In genomic region chr1:101308935-101309333, GRCh38 we compare ENCODE assay signal across 8 cellular contexts.
DNase-seq lines count a peak whose midpoint lies in the region; ATAC-seq, FAIRE-seq and TF ChIP-seq lines count a peak whose summit lies in the region.

No MANE protein-coding gene starts in this region.

- H3K9me3 ChIP-seq in DND-41 (ENCODE audit: insufficient read depth, low read length, severe bottlenecking) (no peaks in the 10 kb centered on the region), mucosa of descending colon (no peaks in the 10 kb centered on the region), upper lobe of left lung (no peaks in the 10 kb centered on the region)

- H3K4me3 ChIP-seq in DND-41 (ENCODE audit: low read depth in 1 of 2, low read length in 2 of 2): peak overlapping the region in 1 of 2 experiments; percentile 25; a peak in 2 of 4 replicates
- no peak overlapping the region for H3K4me3 ChIP-seq in mucosa of descending colon
- H3K4me3 ChIP-seq in upper lobe of left lung: peak overlapping the region in 2 of 4 donors; percentile 35 to 45

- H4K20me1 ChIP-seq in DND-41 (ENCODE audit: insufficient read depth, low read length): no peaks in the 10 kb centered on the region

- H3K36me3 ChIP-seq in DND-41 (ENCODE audit: insufficient read depth, low read length): no peaks in the 10 kb centered on the region
- H3K36me3 ChIP-seq in mucosa of descending colon (ENCODE audit: low read depth): no peaks in the 10 kb centered on the region
- H3K36me3 ChIP-seq in upper lobe of left lung: no peaks in the 10 kb centered on the region

- H3K27ac Mint-ChIP-seq in activated CD8-positive, alpha-beta T cell treated with anti-CD3 and anti-CD28 coated beads for 36 hours: peak overlapping the region; percentile 86

- TF ChIP-seq POLR2A in upper lobe of left lung (IDR thresholded peaks at IDR 0.05): no peak

- 22% methylated on average over 8 of the region's 8 CpGs for WGBS in upper lobe of left lung, 2 donors

- no peak for ATAC-seq in DND-41 (ENCODE audit: insufficient read depth, low read depth)
- ATAC-seq in GM21526 (IDR thresholded peaks at IDR 0.05; ENCODE audit: low FRiP score, unreplicated experiment): peak; percentile 21
- ATAC-seq in activated CD8-positive, alpha-beta T cell treated with anti-CD3 and anti-CD28 coated beads for 36 hours: peak; percentile 1
- peak; percentile 20 for ATAC-seq in mucosa of descending colon
- no peak for ATAC-seq in upper lobe of left lung (ENCODE audit: low FRiP score in 2 of 2)

- peak overlapping the region; percentile 91 for H3K9ac ChIP-seq in DND-41 (ENCODE audit: low read depth, low read length)

- H3K4me2 ChIP-seq in DND-41 (ENCODE audit: insufficient read depth, low read length): peak overlapping the region; percentile 65

- no peaks in the 10 kb centered on the region for H3K27me3 Mint-ChIP-seq in activated CD8-positive, alpha-beta T cell treated with anti-CD3 and anti-CD28 coated beads for 36 hours

- no peak for TF ChIP-seq CTCF in DND-41 (IDR thresholded peaks at IDR 0.05; ENCODE audit: borderline replicate concordance, extremely low read depth, low read length, poor library complexity, severe bottlenecking)
- TF ChIP-seq CTCF in activated CD8-positive, alpha-beta T cell treated with anti-CD3 and anti-CD28 coated beads for 36 hours (IDR thresholded peaks at IDR 0.05): no peak
- no peak for TF ChIP-seq CTCF in mucosa of descending colon (IDR thresholded peaks at IDR 0.05)
- no peak for TF ChIP-seq CTCF in upper lobe of left lung (IDR thresholded peaks at IDR 0.05)

- H3K79me2 ChIP-seq in DND-41 (ENCODE audit: insufficient read depth, low read length): no peaks in the 10 kb centered on the region

- peak overlapping the region; percentile 71 for H3K4me3 Mint-ChIP-seq in activated CD8-positive, alpha-beta T cell treated with anti-CD3 and anti-CD28 coated beads for 36 hours

- no peaks in the 10 kb centered on the region for H3K36me3 Mint-ChIP-seq in activated CD8-positive, alpha-beta T cell treated with anti-CD3 and anti-CD28 coated beads for 36 hours (ENCODE audit: low read depth)

- intact Hi-C loops in activated CD8-positive, alpha-beta T cell treated with anti-CD3 and anti-CD28 coated beads for 36 hours (cut with micrococcal nuclease): loop anchor here (1.0 to 5.0 kb wide), 3 partner anchors 48 to 387 kb away; no protein-coding TSS in a partner anchor
- intact Hi-C loops in mucosa of descending colon (cut with DNase I, micrococcal nuclease): loop anchor here in 1 of 2 donors (10.0 kb wide), 1 partner anchor 46 kb away; no protein-coding TSS in a partner anchor

- TF ChIP-seq EP300 in upper lobe of left lung (IDR thresholded peaks at IDR 0.05): no peak

- peaks cover 62% of the 10 kb centered on the region for H3K4me1 Mint-ChIP-seq in activated CD8-positive, alpha-beta T cell treated with anti-CD3 and anti-CD28 coated beads for 36 hours (ENCODE audit: low read depth)

- CTCF ChIA-PET in activated CD8-positive, alpha-beta T cell treated with anti-CD3 and anti-CD28 coated beads for 36 hours (lab: Charles Lee): interaction anchor here (0.6 to 8.8 kb wide), 49 partner anchors 9 to 407 kb away, joined by 3 to 153 read pairs (median 7); no protein-coding TSS in a partner anchor

- H3K27ac ChIP-seq in DND-41 (ENCODE audit: low read length) (peak overlapping the region; percentile 98), upper lobe of left lung (peak overlapping the region in 1 of 4 donors; percentile 59)

- H3K27me3 ChIP-seq in DND-41 (ENCODE audit: insufficient read depth, low read length, poor library complexity) (no peaks in the 10 kb centered on the region), upper lobe of left lung (no peaks in the 10 kb centered on the region)

- H3K4me1 ChIP-seq in DND-41 (ENCODE audit: insufficient read depth, low read length) (peaks cover 84% of the 10 kb centered on the region), mucosa of descending colon (ENCODE audit: low read depth) (peaks cover 9% of the 10 kb centered on the region), upper lobe of left lung (peaks cover 6 to 15% (median 7%) of the 10 kb centered on the region in 4 donors)

- no peak for FAIRE-seq in GM19239 (lab: Jason Lieb, UNC)

- DNase-seq in DND-41: peak; percentile 35
- no peak for DNase-seq in activated CD8-positive, alpha-beta T cell treated with anti-CD3 and anti-CD28 coated beads for 36 hours
- no peak for DNase-seq in mucosa of descending colon
- DNase-seq in upper lobe of left lung: no peak
- no peak for DNase-seq in NCI-H1436 (lab: John Stamatoyannopoulos, UW)
- no peak for DNase-seq in GM19239 (ENCODE audit: insufficient read length, low spot score)
- DNase-seq in activated naive CD4-positive, alpha-beta T cell (lab: John Stamatoyannopoulos, UW): no peak

- H3K9me3 Mint-ChIP-seq in activated CD8-positive, alpha-beta T cell treated with anti-CD3 and anti-CD28 coated beads for 36 hours: no peaks in the 10 kb centered on the region

- H2AFZ ChIP-seq in DND-41 (ENCODE audit: low read depth, low read length): peak overlapping the region; percentile 71

- POLR2A ChIA-PET in activated CD8-positive, alpha-beta T cell treated with anti-CD3 and anti-CD28 coated beads for 36 hours (lab: Charles Lee): interaction anchor here (0.6 to 1.4 kb wide), 4 partner anchors 69 to 414 kb away, joined by 3 to 4 read pairs (median 3); partner anchors contain the start of gene EXTL2

Comparison
In these comparisons a context has a peak if more than half of its experiments do, and no peak if none do; other contexts are left out.
1. ATAC-seq: peak in GM21526 (single experiment), activated CD8-positive, alpha-beta T cell treated with anti-CD3 and anti-CD28 coated beads for 36 hours (single experiment) and mucosa of descending colon (single experiment); none in DND-41 (single experiment) and upper lobe of left lung (0 of 2).